8 cellular contexts compared by ENCODE assay signal in genomic region chr14:67240168-67240932, GRCh38. TPM values are rescaled to one million over a fixed set of nuclear protein-coding genes. Genes with fewer than 3 reads are reported as not detected.
DNase-seq lines count a peak whose midpoint lies in the region; ATAC-seq, FAIRE-seq and TF ChIP-seq lines count a peak whose summit lies in the region.

No MANE protein-coding gene starts in this region.

- H3K4me3 ChIP-seq in PC-3 (ENCODE audit: low read length) (peak overlapping the region; percentile 81), heart right ventricle (peak overlapping the region; percentile 65 to 97 (median 90)), pancreas (peak overlapping the region; percentile 20 to 86 (median 70))

- H3K36me3 ChIP-seq in PC-3 (ENCODE audit: low read depth, low read length) (no peaks in the 10 kb centered on the region), heart right ventricle (no peaks in the 10 kb centered on the region), pancreas (no peaks in the 10 kb centered on the region)

- H3K27me3 ChIP-seq in PC-3 (ENCODE audit: low read length) (no peaks in the 10 kb centered on the region), heart right ventricle (no peaks in the 10 kb centered on the region), pancreas (no peaks in the 10 kb centered on the region)

- peak overlapping the region; percentile 90 for H3K27ac Mint-ChIP-seq in activated naive CD8-positive, alpha-beta T cell treated with anti-CD3 and anti-CD28 coated beads for 36 hours

- peaks cover 39% of the 10 kb centered on the region for H3K79me2 ChIP-seq in PC-3 (ENCODE audit: low read length)

- H3K9ac ChIP-seq in PC-3 (ENCODE audit: low read length) = peak overlapping the region; percentile 78

- peak; percentile 26 for ATAC-seq in HG03064 (IDR thresholded peaks at IDR 0.05; ENCODE audit: low read depth, unreplicated experiment)
- ATAC-seq in PC-3 = peak; percentile 59
- ATAC-seq in heart right ventricle = peak; percentile 10 to 70 (median 62)
- peak; percentile 54 to 73 (median 65) for ATAC-seq in pancreas

- no peaks in the 10 kb centered on the region for H3K9me3 Mint-ChIP-seq in activated naive CD8-positive, alpha-beta T cell treated with anti-CD3 and anti-CD28 coated beads for 36 hours

- H3K27ac ChIP-seq in PC-3 (ENCODE audit: low read length) (peak overlapping the region; percentile 93), heart right ventricle (peak overlapping the region in 9 of 10 donors; percentile 94 to 98 (median 95)), pancreas (peak overlapping the region; percentile 92 to 98 (median 97))

- 13 to 17% methylated on average over 23 of the region's 23 CpGs for whole genome bisulfite sequencing in heart right ventricle, 2 donors
- 8 to 9% methylated on average over 23 of the region's 23 CpGs for WGBS in pancreas, 2 donors

- H3K9me2 ChIP-seq in PC-3 (replicated peaks; ENCODE audit: low read length) = no peaks in the 10 kb centered on the region

- POLR2A ChIA-PET in PC-3 (lab: Charles Lee; ENCODE audit: unreplicated experiment) = interaction anchor here (0.5 to 0.8 kb wide), 2 partner anchors 54 to 335 kb away, joined by 3 to 26 read pairs; no protein-coding TSS in a partner anchor

- peaks cover 9% of the 10 kb centered on the region for H3F3A ChIP-seq in PC-3 (ENCODE audit: low read length, unreplicated experiment)

- CTCF ChIA-PET in PC-3 (lab: Charles Lee) = interaction anchor here (0.7 kb wide), 1 partner anchor 1425 kb away, joined by 4 read pairs; no protein-coding TSS in a partner anchor

- intact Hi-C loops in PC-3 (cut with micrococcal nuclease) = loop anchor here (2.0 to 5.0 kb wide), 2 partner anchors 92 to 732 kb away; partner anchors contain the start of gene GPHN
- intact Hi-C loops in heart right ventricle (cut with DNase I) = loop anchor here in 4 of 10 donors (2.0 to 5.0 kb wide), 5 partner anchors 37 to 120 kb away; partner anchors contain the start of genes ATP6V1D (in 2 of the 4) and EIF2S1 (in 1 of the 4)
- intact Hi-C loops in pancreas (cut with DNase I) = no loop called here

- TSS peak; percentile 91 for BruUV-seq in PC-3 (replicated peaks; lab: Mats Ljungman, UMichigan)

- DNase-seq in NOMO-1 (lab: John Stamatoyannopoulos, UW; ENCODE audit: unreplicated experiment in 2 of 2) (peak; percentile 0 to 8), NOMO-1 treated with dmso at 0.1 percent for 144 hours (lab: John Stamatoyannopoulos, UW; ENCODE audit: unreplicated experiment) (no peak), PC-3 (peak; percentile 67), heart right ventricle (peak; percentile 44 to 54), pancreas (peak; percentile 56 to 85 (median 72)), dedifferentiated amniotic fluid mesenchymal stem cell (ENCODE audit: extremely low spot score) (no peak)
- peak; percentile 32 for DNase-seq in activated naive CD8-positive, alpha-beta T cell treated with anti-CD3 and anti-CD28 coated beads for 36 hours

- TF ChIP-seq CTCF in PC-3 (conservative IDR thresholded peaks at IDR 0.05; ENCODE audit: low read depth, low read length) (no peak), heart right ventricle (IDR thresholded peaks at IDR 0.05) (no peak), pancreas (IDR thresholded peaks at IDR 0.05) (no peak)

- H3K4me3 Mint-ChIP-seq in activated naive CD8-positive, alpha-beta T cell treated with anti-CD3 and anti-CD28 coated beads for 36 hours = peak overlapping the region; percentile 89

- H3K4me1 ChIP-seq in PC-3 (ENCODE audit: insufficient read depth, low read length) (peaks cover 30% of the 10 kb centered on the region), heart right ventricle (peaks cover 0 to 22% (median 8%) of the 10 kb centered on the region in 9 donors), pancreas (peaks cover 5 to 7% (median 7%) of the 10 kb centered on the region in 3 donors)

- peaks cover 13% of the 10 kb centered on the region for H3K27me3 Mint-ChIP-seq in activated naive CD8-positive, alpha-beta T cell treated with anti-CD3 and anti-CD28 coated beads for 36 hours

- H3K9me3 ChIP-seq in PC-3 (ENCODE audit: low read length) (no peaks in the 10 kb centered on the region), heart right ventricle (no peaks in the 10 kb centered on the region), pancreas (no peaks in the 10 kb centered on the region)

- peak overlapping the region; percentile 97 for H3K4me2 ChIP-seq in PC-3 (ENCODE audit: low read length)

- peaks cover 28% of the 10 kb centered on the region for H3K4me1 Mint-ChIP-seq in activated naive CD8-positive, alpha-beta T cell treated with anti-CD3 and anti-CD28 coated beads for 36 hours

- no peak for FAIRE-seq in pancreas (lab: Jason Lieb, UNC)

- peak overlapping the region; percentile 96 for H2AFZ ChIP-seq in PC-3 (ENCODE audit: low read length)

- H4K20me1 ChIP-seq in PC-3 (ENCODE audit: low read length) = peaks cover 24% of the 10 kb centered on the region

- H3K36me3 Mint-ChIP-seq in activated naive CD8-positive, alpha-beta T cell treated with anti-CD3 and anti-CD28 coated beads for 36 hours = no peaks in the 10 kb centered on the region

RNA-seq across cellular contexts. Expression of gene PALS1, which starts 0.9 kb away (rescaled TPM):
- total RNA-seq in PC-3 (2014; rRNA removed) (28.5 and 31.5 TPM in 2 replicates), heart right ventricle (10 to 100 TPM; 11.6 to 19.9 (median 15.0) TPM), pancreas (10 to 100 TPM in 1 of 6 donors, 1 to 10 TPM in 5; 6.8 to 17.1 (median 9.0) TPM)
- 1 to 10 TPM; 6.2 to 6.4 TPM for total RNA-seq in activated naive CD8-positive, alpha-beta T cell treated with anti-CD3 and anti-CD28 coated beads for 36 hours
- polyA plus RNA-seq in heart right ventricle (1 to 10 TPM; 4.0 to 4.4 TPM), pancreas (1 to 10 TPM; 3.5 to 4.9 TPM)

RNA-seq across cellular contexts. Expression of gene GARIN2, which starts 51.1 kb away (rescaled TPM):
- total RNA-seq in PC-3 (2014; rRNA removed) = not detected in 2 replicates
- not detected for total RNA-seq in activated naive CD8-positive, alpha-beta T cell treated with anti-CD3 and anti-CD28 coated beads for 36 hours
- under 1 TPM in 1 of 10 donors, not detected in 9; 0.19 TPM for total RNA-seq in heart right ventricle
- polyA plus RNA-seq in heart right ventricle = not detected
- under 1 TPM in 1 of 6 donors, not detected in 5; 0.22 TPM for total RNA-seq in pancreas
- polyA plus RNA-seq in pancreas = under 1 TPM; 0.11 to 0.12 TPM

Comparison
In these comparisons a context has a peak if more than half of its experiments do, and no peak if none do; other contexts are left out.
1. DNase-seq: peak in NOMO-1 (2 of 2), PC-3 (single experiment), activated naive CD8-positive, alpha-beta T cell treated with anti-CD3 and anti-CD28 coated beads for 36 hours (single experiment), heart right ventricle (2 of 2) and pancreas (6 of 6); none in NOMO-1 treated with dmso at 0.1 percent for 144 hours (single experiment) and dedifferentiated amniotic fluid mesenchymal stem cell (single experiment).
2. Peak in every context shown above with its lines, with median percentiles within 50 percentile points of each other: ATAC-seq, H3K27ac ChIP-seq and H3K4me3 ChIP-seq.